Comparison of ENCODE assay signal across 8 cellular contexts in genomic region chr1:23960291-23960718, GRCh38. TPM values are rescaled to one million over a fixed set of nuclear protein-coding genes. Genes with fewer than 3 reads are reported as not detected.
DNase-seq lines count a peak whose midpoint lies in the region; TF ChIP-seq lines count a peak whose summit lies in the region.

No MANE protein-coding gene starts in this region.

- H3K27me3 ChIP-seq in HUES6 (ENCODE audit: control insufficient read depth, insufficient read depth, low read length) (no peaks in the 10 kb centered on the region), liver (ENCODE audit: control insufficient read depth in 4 of 4, insufficient read depth in 4 of 4, low read length in 3 of 4) (no peaks in the 10 kb centered on the region), tibial artery (no peaks in the 10 kb centered on the region)

- H3K36me3 ChIP-seq in HUES6 (ENCODE audit: control insufficient read depth, insufficient read depth, low read length) (peaks cover 36% of the 10 kb centered on the region), liver (ENCODE audit: control insufficient read depth in 4 of 4, insufficient read depth in 3 of 4, low read depth in 1 of 4, low read length in 3 of 4) (peaks cover 1 to 9% (median 5%) of the 10 kb centered on the region in 4 donors), tibial artery (peaks cover 5 to 19% (median 10%) of the 10 kb centered on the region in 3 donors)

- peaks cover 66% of the 10 kb centered on the region for H3K4me1 Mint-ChIP-seq in brain

- POLR2A ChIA-PET in AG04449 (lab: Yijun Ruan, JAX) = interaction anchor here (0.9 to 1.0 kb wide), 2 partner anchors 35 to 62 kb away, joined by 3 read pairs; no protein-coding TSS in a partner anchor

- H3K9me3 ChIP-seq in HUES6 (ENCODE audit: control insufficient read depth, insufficient read depth, low read depth, low read length) (no peaks in the 10 kb centered on the region), liver (ENCODE audit: control insufficient read depth in 4 of 4, low read length in 3 of 4) (no peaks in the 10 kb centered on the region), tibial artery (no peaks in the 10 kb centered on the region)

- H3K9ac ChIP-seq in HUES6 (ENCODE audit: low read length) (peak overlapping the region; percentile 98), liver (ENCODE audit: low read depth in 1 of 2, low read length in 2 of 2) (peak overlapping the region; percentile 97 to 100)

- under 1% methylated on average over 9 of the region's 9 CpGs for WGBS in liver

- peaks cover 0 to 5% (median 0%) of the 10 kb centered on the region in 5 experiments for H3K9me3 Mint-ChIP-seq in brain

- peaks cover 11% of the 10 kb centered on the region for H3K27me3 Mint-ChIP-seq in brain

- TF ChIP-seq CTCF in AG04449 (IDR thresholded peaks at IDR 0.05; ENCODE audit: insufficient read depth, low read length, missing control alignments) (no peak), brain (conservative IDR thresholded peaks at IDR 0.05) (no peak), liver (IDR thresholded peaks at IDR 0.05; ENCODE audit: low read depth, low read length, missing input control) (no peak), tibial artery (IDR thresholded peaks at IDR 0.05) (no peak)

- peak overlapping the region; percentile 100 for H3K27ac Mint-ChIP-seq in brain

- intact Hi-C loops in tibial artery (cut with DNase I; ENCODE audit: low total_unique reads) = no loop called here

- peaks cover 39% of the 10 kb centered on the region for H3K36me3 Mint-ChIP-seq in brain

- peak overlapping the region; percentile 95 to 100 (median 99) for H3K4me3 Mint-ChIP-seq in brain

- peak overlapping the region; percentile 55 for H3K4me3 ChIP-seq in AG04449 (ENCODE audit: low read depth, low read length)
- H3K4me3 ChIP-seq in HUES6 (ENCODE audit: low read depth, low read length) = peak overlapping the region; percentile 86
- H3K4me3 ChIP-seq in liver (ENCODE audit: low read depth in 1 of 3, low read length in 3 of 3) = peak overlapping the region; percentile 91 to 95 (median 92)
- H3K4me3 ChIP-seq in tibial artery = peak overlapping the region; percentile 71 to 81

- H3K27ac ChIP-seq in HUES6 (ENCODE audit: low read depth, low read length) = peak overlapping the region; percentile 99
- peak overlapping the region; percentile 95 to 98 for H3K27ac ChIP-seq in liver (ENCODE audit: low read depth in 1 of 2, low read length in 2 of 2)
- H3K27ac ChIP-seq in tibial artery = peak overlapping the region; percentile 95 to 99

- H3K4me1 ChIP-seq in HUES6 (ENCODE audit: control insufficient read depth, insufficient read depth, low read length) (peaks cover 10% of the 10 kb centered on the region; the same call in 1 of the 2 replicates), liver (ENCODE audit: control insufficient read depth in 4 of 4, insufficient read depth in 4 of 4, low read length in 3 of 4) (peaks cover 0 to 25% (median 23%) of the 10 kb centered on the region in 4 donors), tibial artery (peaks cover 0 to 40% (median 12%) of the 10 kb centered on the region in 4 donors)

- DNase-seq in AG04449 (ENCODE audit: low read depth, low spot score) = no peak
- no peak for DNase-seq in tibial artery
- no peak for DNase-seq in OCI-M2 (lab: John Stamatoyannopoulos, UW; ENCODE audit: unreplicated experiment)
- no peak for DNase-seq in globus pallidus (ENCODE audit: low spot score)
- DNase-seq in SIG-M5 treated with dmso at 0.1 percent for 504 hours (lab: John Stamatoyannopoulos, UW; ENCODE audit: unreplicated experiment) = no peak

- TF ChIP-seq RAD21 in liver (IDR thresholded peaks at IDR 0.05) = no peak

- CTCF ChIA-PET in AG04449 (lab: Yijun Ruan, JAX) = interaction anchor here (0.7 to 1.9 kb wide), 5 partner anchors 8 to 150 kb away, joined by 3 to 10 read pairs (median 4); no protein-coding TSS in a partner anchor

TF ChIP-seq in liver, 16 proteins besides CTCF, POLR2A, EP300 and RAD21:
- TF ChIP-seq ATF3 (IDR thresholded peaks at IDR 0.05) (no peak), YY1 (IDR thresholded peaks at IDR 0.05) (no peak), ZBTB33 (IDR thresholded peaks at IDR 0.05) (no peak), FOXA1 (IDR thresholded peaks at IDR 0.05) (no peak), SP1 (IDR thresholded peaks at IDR 0.05) (no peak), FOXA2 (IDR thresholded peaks at IDR 0.05) (no peak), RXRA (IDR thresholded peaks at IDR 0.05) (no peak), JUND (IDR thresholded peaks at IDR 0.05) (no peak), HNF4G (IDR thresholded peaks at IDR 0.05) (no peak), TAF1 (conservative IDR thresholded peaks at IDR 0.05) (no peak), NR2F2 (IDR thresholded peaks at IDR 0.05) (no peak), REST (IDR thresholded peaks at IDR 0.05) (no peak), MAX (IDR thresholded peaks at IDR 0.05) (no peak), EGR1 (IDR thresholded peaks at IDR 0.05; ENCODE audit: low read depth in 2 of 2) (no peak), HNF4A (conservative IDR thresholded peaks at IDR 0.05) (no peak), GABPA (IDR thresholded peaks at IDR 0.05 in 1 of 2, conservative IDR thresholded peaks at IDR 0.05 in 1 of 2) (no peak)

RNA-seq across cellular contexts. Expression of gene PNRC2, which starts 0.7 kb away (rescaled TPM):
- polyA plus RNA-seq in brain (ENCODE audit: insufficient read depth, low read depth, low replicate concordance) (41.9 TPM), liver (10 to 100 TPM; 24.9 to 26.0 TPM)
- total RNA-seq in liver = 10 to 100 TPM; 46.5 to 63.6 TPM

RNA-seq across cellular contexts. Expression of gene SRSF10, which starts 19.8 kb away (rescaled TPM):
- polyA plus RNA-seq in brain (ENCODE audit: insufficient read depth, low read depth, low replicate concordance) = 38.1 TPM
- total RNA-seq in liver = 10 to 100 TPM; 58.8 to 77.5 TPM
- 10 to 100 TPM; 29.9 to 68.7 TPM for polyA plus RNA-seq in liver

RNA-seq across cellular contexts. Expression of gene CNR2, which starts 47.1 kb away (rescaled TPM):
- polyA plus RNA-seq in brain (ENCODE audit: insufficient read depth, low read depth, low replicate concordance) = not detected
- under 1 TPM; 0.08 to 0.28 TPM for total RNA-seq in liver
- polyA plus RNA-seq in liver = under 1 TPM; 0.03 to 0.10 TPM
